ENCODE assay signal across 8 cellular contexts in genomic region chrX:65690057-65690855, GRCh38. TPM values are rescaled to one million over a fixed set of nuclear protein-coding genes. Genes with fewer than 3 reads are reported as not detected.
A peak's percentile ranks its signal among the peaks of the same experiment; 100 is the strongest.
DNase-seq lines count a peak whose midpoint lies in the region; ATAC-seq, FAIRE-seq and TF ChIP-seq lines count a peak whose summit lies in the region.

No MANE protein-coding gene starts in this region.

- ATAC-seq in body of pancreas: no peak
- no peak for ATAC-seq in HG03354 (IDR thresholded peaks at IDR 0.05; ENCODE audit: poor library complexity, severe bottlenecking, unreplicated experiment)

- DNase-seq in GM12891 (ENCODE audit: insufficient read length, low spot score) (no peak), fibroblast of pulmonary artery (ENCODE audit: low read depth) (peak; percentile 57), HEK293T (ENCODE audit: extremely low spot score) (no peak), body of pancreas (no peak), NCI-H2107 (lab: John Stamatoyannopoulos, UW) (no peak)

- H3K4me2 ChIP-seq in SU-DHL-6 (ENCODE audit: low read depth, low read length, poor library complexity, severe bottlenecking) (no peak overlapping the region), skeletal muscle satellite cell (ENCODE audit: low read length) (peak overlapping the region; percentile 65)

- H3K4me1 ChIP-seq in skeletal muscle satellite cell (ENCODE audit: control insufficient read depth, insufficient read depth, low read length) (peaks cover 74% of the 10 kb centered on the region), body of pancreas (peaks cover 4% of the 10 kb centered on the region)

- POLR2A ChIA-PET in HEK293T (lab: Yijun Ruan, JAX): no interaction called here

- H3K36me3 ChIP-seq in SU-DHL-6 (ENCODE audit: low read length) (no peaks in the 10 kb centered on the region), skeletal muscle satellite cell (ENCODE audit: insufficient read depth, low read length) (peaks cover 2% of the 10 kb centered on the region), body of pancreas (replicated peaks in 1 of 2; ENCODE audit: insufficient read depth in 1 of 2, low read depth in 2 of 2) (no peaks in the 10 kb centered on the region)

- TF ChIP-seq POLR2A in GM12891 (IDR thresholded peaks at IDR 0.05; ENCODE audit: low read depth, low read length) (no peak), body of pancreas (IDR thresholded peaks at IDR 0.05) (no peak)

- H3K9me3 ChIP-seq in SU-DHL-6 (ENCODE audit: insufficient read depth, low read length): no peaks in the 10 kb centered on the region
- no peaks in the 10 kb centered on the region for H3K9me3 ChIP-seq in skeletal muscle satellite cell (replicated peaks; ENCODE audit: low read length)
- H3K9me3 ChIP-seq in body of pancreas: no peaks in the 10 kb centered on the region

- no peak overlapping the region for H3K4me3 ChIP-seq in SU-DHL-6 (ENCODE audit: insufficient read depth, low read length, poor library complexity, severe bottlenecking)
- H3K4me3 ChIP-seq in fibroblast of pulmonary artery (replicated peaks; ENCODE audit: low read depth, low read length): no peak overlapping the region
- H3K4me3 ChIP-seq in skeletal muscle satellite cell (ENCODE audit: low read length): peak overlapping the region; percentile 43
- no peak overlapping the region for H3K4me3 ChIP-seq in body of pancreas

- H4K20me1 ChIP-seq in SU-DHL-6 (ENCODE audit: low read depth, low read length): no peaks in the 10 kb centered on the region

- no peak for TF ChIP-seq CTCF in SU-DHL-6 (IDR thresholded peaks at IDR 0.05; ENCODE audit: insufficient read depth, low read length, poor library complexity, severe bottlenecking)
- no peak for TF ChIP-seq CTCF in fibroblast of pulmonary artery (IDR thresholded peaks at IDR 0.05; ENCODE audit: low read length, missing control alignments)
- no peak for TF ChIP-seq CTCF in body of pancreas (IDR thresholded peaks at IDR 0.05)

- 0 out of 2 replicates have a peak, but pooled peaks cover 3% of the 10 kb centered on the region for H3F3A ChIP-seq in SU-DHL-6 (ENCODE audit: insufficient read depth)

- intact Hi-C loops in body of pancreas (cut with DNase I): no loop called here

- WGBS in body of pancreas, 2 donors: 50 to 92% methylated on average over 3 to 4 of the region's 5 CpGs

- peak; percentile 74 for FAIRE-seq in GM12891 (lab: Jason Lieb, UNC)

- H3K79me2 ChIP-seq in SU-DHL-6 (ENCODE audit: insufficient read depth, low read length): peaks cover 99% of the 10 kb centered on the region

- H3K27ac ChIP-seq in SU-DHL-6 (ENCODE audit: low read depth, low read length) (peak overlapping the region; percentile 15; the same call in 1 of the 2 replicates), body of pancreas (no peak overlapping the region)

- no peak overlapping the region for H2AFZ ChIP-seq in SU-DHL-6 (ENCODE audit: low read depth, low read length, severe bottlenecking)

- H3K27me3 ChIP-seq in SU-DHL-6 (ENCODE audit: low read length) (no peaks in the 10 kb centered on the region), skeletal muscle satellite cell (ENCODE audit: control insufficient read depth, insufficient read depth, low read length) (no peaks in the 10 kb centered on the region), body of pancreas (no peaks in the 10 kb centered on the region)

- H3K9me2 ChIP-seq in SU-DHL-6 (replicated peaks; ENCODE audit: insufficient read depth, low read length): no peaks in the 10 kb centered on the region

- CTCF ChIA-PET in HEK293T (lab: Yijun Ruan, JAX): interaction anchor here (1.0 kb wide), 1 partner anchor 11 kb away, joined by 4 read pairs; no protein-coding TSS in a partner anchor

- H3K9ac ChIP-seq in SU-DHL-6 (ENCODE audit: low read length): no peak overlapping the region
- H3K9ac ChIP-seq in skeletal muscle satellite cell (ENCODE audit: low read depth, low read length): peak overlapping the region; percentile 69

TF ChIP-seq in GM12891, 5 proteins besides CTCF, POLR2A, EP300 and RAD21:
- TF ChIP-seq POU2F2 (IDR thresholded peaks at IDR 0.05; ENCODE audit: low read depth, low read length): no peak
- no peak for TF ChIP-seq SPI1 (IDR thresholded peaks at IDR 0.05; ENCODE audit: low read depth, low read length)
- no peak for TF ChIP-seq TAF1 (IDR thresholded peaks at IDR 0.05; ENCODE audit: low read depth, low read length)
- no peak for TF ChIP-seq PAX5 (IDR thresholded peaks at IDR 0.05; ENCODE audit: insufficient read depth, low read length, severe bottlenecking)
- no peak for TF ChIP-seq POLR2AphosphoS5 (IDR thresholded peaks at IDR 0.05; ENCODE audit: low read depth, low read length)

TF ChIP-seq in HEK293T, 16 proteins besides CTCF, POLR2A, EP300 and RAD21:
- TF ChIP-seq LEF1 (IDR thresholded peaks at IDR 0.05; ENCODE audit: borderline replicate concordance): no peak
- TF ChIP-seq FOXA1 (IDR thresholded peaks at IDR 0.05): no peak
- TF ChIP-seq SUZ12 (IDR thresholded peaks at IDR 0.05): no peak
- TF ChIP-seq ZNF384 (IDR thresholded peaks at IDR 0.05): no peak
- TF ChIP-seq BHLHE40 (IDR thresholded peaks at IDR 0.05; ENCODE audit: borderline replicate concordance): no peak
- TF ChIP-seq NFRKB (IDR thresholded peaks at IDR 0.05): no peak
- no peak for TF ChIP-seq TARDBP (IDR thresholded peaks at IDR 0.05)
- no peak for TF ChIP-seq FOXM1 (IDR thresholded peaks at IDR 0.05; ENCODE audit: borderline replicate concordance)
- TF ChIP-seq HDGF (IDR thresholded peaks at IDR 0.05; ENCODE audit: borderline replicate concordance): no peak
- TF ChIP-seq FOXK2 (IDR thresholded peaks at IDR 0.05): no peak
- TF ChIP-seq ARNT (IDR thresholded peaks at IDR 0.05): no peak
- TF ChIP-seq L3MBTL2 (conservative IDR thresholded peaks at IDR 0.05): no peak
- TF ChIP-seq ELF4 (IDR thresholded peaks at IDR 0.05): no peak
- no peak for TF ChIP-seq CTBP1 (IDR thresholded peaks at IDR 0.05; ENCODE audit: borderline replicate concordance)
- TF ChIP-seq SP1 (IDR thresholded peaks at IDR 0.05): no peak
- no peak for TF ChIP-seq PKNOX1 (IDR thresholded peaks at IDR 0.05)

RNA-seq across cellular contexts. Expression of gene MSN, which starts 22.8 kb away (rescaled TPM):
- 196 TPM for polyA plus RNA-seq in GM12891 (2012; ENCODE audit: low read depth, missing spikeins)
- 315 and 428 TPM in 2 replicates for total RNA-seq in skeletal muscle satellite cell (2012; rRNA removed)
- total RNA-seq in body of pancreas: 10 to 100 TPM; 49.1 to 50.8 TPM
